ENCODE assay signal across 34 cellular contexts in genomic region chr5:12312343-12312742, GRCh38.
"Had no signal": no experiment of that assay in that cellular context is flagged by ENCODE, and none has a peak within 500 bp of the region (broad histone marks: within the 10 kb centered on the region; RNA-seq: fewer than 3 reads in every experiment).

No MANE protein-coding gene starts in this region.

- DNase-seq: Karpas-422, Kasumi-1, MG63, MM.1S, MV-4-11, NCI-H1048, NCI-H1092, NCI-H1092 treated with DMSO at 0.1 percent for 48 hours, NCI-H1105, NCI-H1105 treated with DMSO at 0.1 percent for 48 hours, NCI-H1417, NCI-H1417 treated with DMSO at 0.1 percent for 48 hours, NCI-H1436, NCI-H1436 treated with DMSO at 0.1 percent for 48 hours, NCI-H146, NCI-H1694, NCI-H1694 treated with DMSO at 0.1 percent for 48 hours, NCI-H187, NCI-H187 treated with DMSO at 0.1 percent for 48 hours, NCI-H1930, NCI-H2029, NCI-H2029 treated with DMSO at 0.1 percent for 48 hours, NCI-H2081, NCI-H2081 treated with DMSO at 0.1 percent for 48 hours, NCI-H2107, NCI-H2171, NCI-H2171 treated with DMSO at 0.1 percent for 48 hours, NCI-H2227 treated with DMSO at 0.1 percent for 48 hours, NCI-H226, NCI-H345, NCI-H446, NCI-H446 treated with DMSO at 0.1 percent for 48 hours, NCI-H510A, NCI-H510A treated with DMSO at 0.1 percent for 48 hours had no signal
